8 cellular contexts compared by ENCODE assay signal in the genomic region with DNA sequence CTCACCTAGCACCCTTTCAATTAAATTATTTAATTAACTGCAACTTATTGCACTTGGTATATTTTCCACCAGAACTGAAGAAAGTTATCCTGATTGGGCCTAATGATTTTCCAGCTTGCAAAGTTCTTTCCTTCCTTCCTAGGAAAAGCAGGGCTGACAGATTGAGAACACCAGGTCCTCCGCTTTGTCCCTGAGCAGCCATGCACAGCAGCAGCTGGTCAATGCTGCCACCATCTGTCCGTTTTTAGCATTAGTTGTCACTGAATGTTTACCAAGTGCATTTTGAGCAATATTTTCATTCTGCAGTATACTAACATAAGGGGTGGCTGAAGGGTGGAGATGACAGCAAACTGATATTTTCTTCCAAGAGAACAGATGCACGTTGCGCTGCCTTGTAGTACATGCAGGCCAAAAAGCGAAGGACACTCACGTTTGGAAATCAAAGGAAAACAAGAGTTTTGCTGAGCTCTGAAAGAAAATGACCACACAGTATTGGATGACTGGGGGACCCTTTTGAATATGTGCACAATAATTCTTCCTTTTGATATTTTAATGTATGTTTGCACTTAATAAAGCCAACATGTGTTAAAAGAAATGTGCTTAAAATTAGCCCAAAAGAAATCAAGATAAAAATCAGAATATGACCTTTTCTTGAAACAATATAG.
DNase-seq lines count a peak whose midpoint lies in the region; ATAC-seq lines count a peak whose summit lies in the region.

No MANE protein-coding gene starts in this region.

- DNase-seq in ACHN (peak; percentile 67), NCI-H345 (lab: John Stamatoyannopoulos, UW) (peak; percentile 62), astrocyte of the hippocampus (ENCODE audit: low read depth, low spot score) (peak; percentile 89), hippocampal formation (lab: John Stamatoyannopoulos, UW) (peak; percentile 56 to 84)
- DNase-seq in stimulated activated CD8-positive, alpha-beta memory T cell treated with anti-CD3 and anti-CD28 coated beads, Interleukin-4, amount 100 ng/mL, for 48 hours = peak; percentile 30
- no peak for DNase-seq in activated effector memory CD4-positive, alpha-beta T cell treated with anti-CD3 and anti-CD28 coated beads, Interleukin-2, amount 50 U/mL, for 16 hours

- in situ Hi-C loops in ACHN (cut with HindIII; ENCODE audit: low pct_ligation_motif_present, low pct_unique_long_range_greater_than_20kb, low sequenced_read_pairs) = no loop called here

- ATAC-seq in GM18498 (IDR thresholded peaks at IDR 0.05; ENCODE audit: unreplicated experiment) (peak; percentile 63), HG03064 (IDR thresholded peaks at IDR 0.05; ENCODE audit: low read depth, unreplicated experiment) (peak; percentile 59)
